In the genomic region with DNA sequence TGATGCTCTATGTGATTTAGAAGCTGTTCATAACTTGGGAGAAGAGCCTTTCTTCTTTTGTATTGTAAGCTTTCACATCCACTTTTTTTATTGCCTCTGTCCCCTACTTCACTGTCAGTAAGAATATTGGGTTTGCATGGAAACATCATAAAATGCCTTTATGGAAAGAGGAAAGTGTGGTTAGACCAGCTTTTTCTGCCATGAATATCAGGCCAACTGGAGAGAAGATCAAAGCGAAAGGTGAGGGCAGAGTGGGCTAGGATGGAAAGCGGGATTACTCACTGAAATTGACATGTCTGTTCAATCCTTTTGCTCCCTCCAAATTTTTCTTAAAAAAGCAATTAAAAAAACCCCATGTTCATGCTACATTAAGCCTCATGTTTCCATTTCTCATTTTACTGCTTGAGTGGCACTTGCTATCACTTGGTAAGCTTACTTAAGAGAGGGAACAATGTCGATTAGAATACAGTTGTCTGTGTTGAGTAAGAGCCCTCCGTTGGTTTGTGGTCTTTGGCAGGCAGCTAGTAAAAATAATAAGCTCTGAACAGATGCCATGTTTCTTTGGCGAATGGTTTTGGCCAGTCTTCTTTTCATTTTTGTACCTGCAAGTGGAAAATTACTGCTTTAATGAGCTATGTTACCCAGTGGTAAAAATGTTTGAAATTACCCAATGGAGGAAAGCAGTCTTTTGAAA, we compare ENCODE assay signal across 10 cellular contexts. TPM values are rescaled to one million over a fixed set of nuclear protein-coding genes. Genes with fewer than 3 reads are reported as not detected.
DNase-seq lines count a peak whose midpoint lies in the region; ATAC-seq and TF ChIP-seq lines count a peak whose summit lies in the region.
"Had no signal": no experiment of that assay in that cellular context is flagged by ENCODE, and none has a peak within 500 bp of the region (broad histone marks: within the 10 kb centered on the region; RNA-seq: fewer than 3 reads in every experiment).

No MANE protein-coding gene starts in this region.

- H3K9me3 ChIP-seq in osteoblast (ENCODE audit: low read depth, low read length): no peaks in the 10 kb centered on the region

- H3K36me3 ChIP-seq in osteoblast (ENCODE audit: insufficient read depth, low read length): no peaks in the 10 kb centered on the region

- H3K27ac ChIP-seq in osteoblast (ENCODE audit: low read depth, low read length) (peak overlapping the region; percentile 30), RWPE1 (no peak overlapping the region)

- no peak for ATAC-seq in GM18520 (IDR thresholded peaks at IDR 0.05; ENCODE audit: unreplicated experiment)

- H3K27me3 ChIP-seq in osteoblast (ENCODE audit: insufficient read depth, low read length): peaks cover 50% of the 10 kb centered on the region

- H3K4me1 ChIP-seq in osteoblast (ENCODE audit: insufficient read depth, low read length): peaks cover 17% of the 10 kb centered on the region

- peak; percentile 41 for DNase-seq in EH (ENCODE audit: low read depth)
- peak; percentile 86 for DNase-seq in NCI-H1092 treated with DMSO at 0.1 percent for 48 hours (lab: John Stamatoyannopoulos, UW)
- peak; percentile 63 for DNase-seq in choroid plexus epithelial cell (ENCODE audit: low read depth)
- DNase-seq in osteoblast (ENCODE audit: insufficient read length, low spot score, missing footprints): no peak
- no peak for DNase-seq in GM03348 (ENCODE audit: low spot score)
- DNase-seq in RWPE1 (ENCODE audit: low spot score): no peak
- DNase-seq in posterior vena cava (ENCODE audit: low spot score): no peak
- DNase-seq: activated CD8-positive, alpha-beta memory T cell treated with anti-CD3 and anti-CD28 coated beads for 24 hours had no signal

- peak overlapping the region; percentile 42 for H3K4me2 ChIP-seq in osteoblast (ENCODE audit: insufficient read depth, low read length)

- H3K79me2 ChIP-seq in osteoblast (ENCODE audit: insufficient read depth, low read length): no peaks in the 10 kb centered on the region

- TF ChIP-seq CTCF in choroid plexus epithelial cell (conservative IDR thresholded peaks at IDR 0.05; ENCODE audit: low read depth, low read length) (no peak), osteoblast (IDR thresholded peaks at IDR 0.05; ENCODE audit: extremely low read depth, low read depth, low read length) (no peak), RWPE1 (conservative IDR thresholded peaks at IDR 0.05; ENCODE audit: low read depth) (no peak)

- H2AFZ ChIP-seq in osteoblast (ENCODE audit: low read length): no peak overlapping the region

- H4K20me1 ChIP-seq in osteoblast (ENCODE audit: insufficient read depth, low read length): no peaks in the 10 kb centered on the region

- intact Hi-C loops in posterior vena cava (cut with DNase I): loop anchor here (5.0 to 10.0 kb wide), 2 partner anchors 98 to 101 kb away; no protein-coding TSS in a partner anchor

- CTCF ChIA-PET in RWPE1 (lab: Yijun Ruan, JAX): interaction anchor here (0.5 to 2.9 kb wide), 9 partner anchors 10 to 348 kb away, joined by 3 to 19 read pairs (median 3); no protein-coding TSS in a partner anchor

- H3K4me3 ChIP-seq in choroid plexus epithelial cell (ENCODE audit: low read depth, low read length) (no peak overlapping the region), osteoblast (ENCODE audit: insufficient read depth, low read length) (no peak overlapping the region)

- POLR2A ChIA-PET in RWPE1 (lab: Yijun Ruan, JAX; ENCODE audit: low non-redundant PET): no interaction called here

RNA-seq across cellular contexts. Expression of a gene that starts 35.9 kb away (rescaled TPM):
- total RNA-seq in osteoblast: not detected in 2 replicates
- under 1 TPM; 0.48 to 0.69 TPM for total RNA-seq in posterior vena cava
- total RNA-seq: temporal lobe had no signal

Comparison
In these comparisons a context has a peak if more than half of its experiments do, and no peak if none do; other contexts are left out.
1. DNase-seq: peak in EH (single experiment), NCI-H1092 treated with DMSO at 0.1 percent for 48 hours (single experiment) and choroid plexus epithelial cell (single experiment); none in osteoblast (single experiment), GM03348 (single experiment), RWPE1 (single experiment) and posterior vena cava (single experiment).